ENCODE assay signal across 9 cellular contexts in the genomic region with DNA sequence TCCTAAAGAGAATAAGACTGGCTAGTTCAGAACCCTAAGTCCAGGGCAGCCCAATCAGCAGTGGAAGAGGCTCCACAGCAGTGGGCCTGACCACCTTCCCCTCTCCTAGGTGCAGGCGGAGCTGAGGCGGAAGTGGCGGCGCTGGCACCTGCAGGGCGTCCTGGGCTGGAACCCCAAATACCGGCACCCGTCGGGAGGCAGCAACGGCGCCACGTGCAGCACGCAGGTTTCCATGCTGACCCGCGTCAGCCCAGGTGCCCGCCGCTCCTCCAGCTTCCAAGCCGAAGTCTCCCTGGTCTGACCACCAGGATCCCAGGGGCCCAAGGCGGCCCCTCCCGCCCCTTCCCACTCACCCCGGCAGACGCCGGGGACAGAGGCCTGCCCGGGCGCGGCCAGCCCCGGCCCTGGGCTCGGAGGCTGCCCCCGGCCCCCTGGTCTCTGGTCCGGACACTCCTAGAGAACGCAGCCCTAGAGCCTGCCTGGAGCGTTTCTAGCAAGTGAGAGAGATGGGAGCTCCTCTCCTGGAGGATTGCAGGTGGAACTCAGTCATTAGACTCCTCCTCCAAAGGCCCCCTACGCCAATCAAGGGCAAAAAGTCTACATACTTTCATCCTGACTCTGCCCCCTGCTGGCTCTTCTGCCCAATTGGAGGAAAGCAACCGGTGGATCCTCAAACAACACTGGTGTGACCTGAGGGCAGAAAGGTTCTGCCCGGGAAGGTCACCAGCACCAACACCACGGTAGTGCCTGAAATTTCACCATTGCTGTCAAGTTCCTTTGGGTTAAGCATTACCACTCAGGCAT. TPM values are rescaled to one million over a fixed set of nuclear protein-coding genes. Genes with fewer than 3 reads are reported as not detected.
DNase-seq lines count a peak whose midpoint lies in the region; ATAC-seq, FAIRE-seq and TF ChIP-seq lines count a peak whose summit lies in the region.
"Had no signal": no experiment of that assay in that cellular context is flagged by ENCODE, and none has a peak within 500 bp of the region (broad histone marks: within the 10 kb centered on the region; RNA-seq: fewer than 3 reads in every experiment).

No MANE protein-coding gene starts in this region.

- H3K36me3 Mint-ChIP-seq in MCF 10A (ENCODE audit: insufficient read depth, unreplicated experiment), result no peaks in the 10 kb centered on the region

- DNase-seq in MCF 10A (ENCODE audit: unreplicated experiment) (peak; percentile 62), breast epithelium (ENCODE audit: low spot score in 2 of 2) (no peak), NCI-H82 treated with DMSO at 0.1 percent for 48 hours (lab: John Stamatoyannopoulos, UW; ENCODE audit: unreplicated experiment) (peak; percentile 2), adipocyte (ENCODE audit: low read depth) (peak; percentile 13), kidney glomerular epithelial cell (lab: John Stamatoyannopoulos, UW) (peak; percentile 4), urothelium cell line (ENCODE audit: low spot score) (peak; percentile 41), aorta (no peak)

- no peak for FAIRE-seq in urothelium cell line (lab: Jason Lieb, UNC)

- peaks cover 0 to 4% of the 10 kb centered on the region in 2 donors for H3K4me1 ChIP-seq in breast epithelium
- peaks cover 14% of the 10 kb centered on the region for H3K4me1 ChIP-seq in adipocyte (ENCODE audit: control insufficient read depth, insufficient read depth, low read length)
- H3K4me1 ChIP-seq in aorta (ENCODE audit: control insufficient read depth in 1 of 2, insufficient read depth in 2 of 2, low read length in 2 of 2), result no peaks in the 10 kb centered on the region
- H3K4me1 ChIP-seq: adrenal gland had no signal

- H3K9me3 ChIP-seq in breast epithelium, result no peaks in the 10 kb centered on the region
- no peaks in the 10 kb centered on the region for H3K9me3 ChIP-seq in adipocyte (ENCODE audit: control insufficient read depth, low read length)
- H3K9me3 ChIP-seq in aorta (ENCODE audit: control insufficient read depth, low read length), result no peaks in the 10 kb centered on the region
- H3K9me3 ChIP-seq: adrenal gland had no signal

- H3K4me1 Mint-ChIP-seq in MCF 10A (ENCODE audit: insufficient read depth, unreplicated experiment), result no peaks in the 10 kb centered on the region

- no TSS peak for BruUV-seq in MCF 10A (replicated peaks; lab: Mats Ljungman, UMichigan)

- H3K27me3 Mint-ChIP-seq in MCF 10A (ENCODE audit: insufficient read depth, unreplicated experiment), result no peaks in the 10 kb centered on the region

- peak; percentile 19 for TF ChIP-seq CTCF in MCF 10A (IDR thresholded peaks at IDR 0.05; ENCODE audit: unreplicated experiment)
- peak in 1 of 3 donors; percentile 23 for TF ChIP-seq CTCF in breast epithelium (IDR thresholded peaks at IDR 0.05)

- H3K27me3 ChIP-seq in breast epithelium (no peaks in the 10 kb centered on the region), adipocyte (replicated peaks; ENCODE audit: control insufficient read depth, insufficient read depth, low read length) (peaks cover 26% of the 10 kb centered on the region), aorta (ENCODE audit: control insufficient read depth in 1 of 2, insufficient read depth in 2 of 2, low read length in 1 of 2) (no peaks in the 10 kb centered on the region)
- H3K27me3 ChIP-seq: adrenal gland had no signal

- H3K4me3 ChIP-seq in breast epithelium (no peak overlapping the region), adipocyte (ENCODE audit: low read length) (no peak overlapping the region), aorta (ENCODE audit: low read length in 2 of 2) (no peak overlapping the region)
- H3K4me3 ChIP-seq: adrenal gland had no signal

- POLR2A ChIA-PET in MCF 10A (lab: Yijun Ruan, JAX), result no interaction called here

- CTCF ChIA-PET in MCF 10A (lab: Yijun Ruan, JAX), result interaction anchor here (0.5 to 4.1 kb wide), 14 partner anchors 10 to 307 kb away, joined by 3 to 51 read pairs (median 4); partner anchors contain the start of gene VIPR1

- WGBS in aorta, 2 donors, result 90 to 91% methylated on average over 35 of the region's 35 CpGs

- no peak overlapping the region for H3K27ac Mint-ChIP-seq in MCF 10A (ENCODE audit: low read depth, unreplicated experiment)

- intact Hi-C loops in MCF 10A (cut with micrococcal nuclease), result no loop called here
- intact Hi-C loops in breast epithelium (cut with DNase I; ENCODE audit: low total_unique reads), result no loop called here
- intact Hi-C loops in aorta (cut with DNase I), result no loop called here

- H3K4me3 Mint-ChIP-seq in MCF 10A (ENCODE audit: unreplicated experiment), result no peak overlapping the region

- H3K9me3 Mint-ChIP-seq in MCF 10A (ENCODE audit: unreplicated experiment), result no peaks in the 10 kb centered on the region

- H3K36me3 ChIP-seq in breast epithelium (no peaks in the 10 kb centered on the region), adipocyte (ENCODE audit: control insufficient read depth, insufficient read depth, low read length, severe bottlenecking) (no peaks in the 10 kb centered on the region), aorta (ENCODE audit: control insufficient read depth in 1 of 2, insufficient read depth in 2 of 2, low read length in 1 of 2) (no peaks in the 10 kb centered on the region)
- H3K36me3 ChIP-seq: adrenal gland had no signal

- no peak overlapping the region for H3K27ac ChIP-seq in breast epithelium
- H3K27ac ChIP-seq in aorta (ENCODE audit: low read depth in 1 of 2, low read length in 2 of 2), result no peak overlapping the region
- H3K27ac ChIP-seq: adrenal gland had no signal

- ATAC-seq in GM21515 (IDR thresholded peaks at IDR 0.05; ENCODE audit: unreplicated experiment), result no peak
- no peak for ATAC-seq in aorta (ENCODE audit: low FRiP score)

- H3K9ac ChIP-seq in adipocyte (ENCODE audit: low read length), result no peak overlapping the region

- no peak for TF ChIP-seq POLR2A in breast epithelium (IDR thresholded peaks at IDR 0.05)

RNA-seq across cellular contexts. Expression of gene VIPR1, which starts 33.7 kb away (rescaled TPM):
- total RNA-seq in MCF 10A (2022) (0.28 and 0.54 TPM in 2 replicates), breast epithelium (10 to 100 TPM; 16.3 to 40.2 (median 25.2) TPM), aorta (1 to 10 TPM; 3.2 to 7.6 TPM)
- polyA plus RNA-seq in aorta, result 10 to 100 TPM; 11.5 to 14.0 TPM

RNA-seq across cellular contexts. Expression of gene SEC22C, which starts 45.6 kb away (rescaled TPM):
- 52.1 and 55.7 TPM in 2 replicates for total RNA-seq in MCF 10A (2022)
- 10 to 100 TPM; 48.8 to 68.8 (median 61.9) TPM for total RNA-seq in breast epithelium
- total RNA-seq in aorta, result 10 to 100 TPM; 43.6 to 46.6 TPM
- 10 to 100 TPM; 54.5 to 58.6 TPM for polyA plus RNA-seq in aorta

RNA-seq across cellular contexts. Expression of gene SS18L2, which starts 54.5 kb away (rescaled TPM):
- total RNA-seq in MCF 10A (2022) (22.1 and 26.2 TPM in 2 replicates), breast epithelium (10 to 100 TPM; 19.8 to 29.5 (median 23.7) TPM), aorta (10 to 100 TPM; 17.5 to 18.5 TPM)
- 10 to 100 TPM; 21.4 to 47.8 TPM for polyA plus RNA-seq in aorta

Comparison
In these comparisons a context has a peak if more than half of its experiments do, and no peak if none do; other contexts are left out.
1. DNase-seq: peak in MCF 10A (single experiment), NCI-H82 treated with DMSO at 0.1 percent for 48 hours (single experiment), adipocyte (single experiment), kidney glomerular epithelial cell (single experiment) and urothelium cell line (single experiment); none in breast epithelium (0 of 2) and aorta (0 of 2).